14 cellular contexts compared by ENCODE assay signal in the genomic region with DNA sequence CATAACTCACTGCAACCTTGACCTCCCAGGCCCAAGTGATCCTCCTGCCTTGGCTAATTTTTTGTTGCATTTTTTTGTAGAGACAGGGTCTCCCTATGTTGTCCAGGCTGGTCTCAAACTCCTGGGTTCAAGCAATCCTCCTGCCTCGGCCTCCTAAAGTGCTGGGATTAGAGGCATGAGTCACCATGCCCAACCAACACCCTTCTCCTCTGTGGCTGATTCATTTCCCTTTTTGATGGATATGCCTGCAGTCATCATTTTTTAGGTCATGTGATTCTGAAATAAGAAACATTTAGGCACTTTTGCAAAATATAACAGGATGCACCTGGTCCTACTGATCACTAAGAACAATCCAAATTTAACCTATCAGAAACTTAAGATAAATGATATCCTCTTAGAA.
DNase-seq lines count a peak whose midpoint lies in the region; ATAC-seq and TF ChIP-seq lines count a peak whose summit lies in the region.
"Had no signal": no experiment of that assay in that cellular context is flagged by ENCODE, and none has a peak within 500 bp of the region (broad histone marks: within the 10 kb centered on the region; RNA-seq: fewer than 3 reads in every experiment).

No MANE protein-coding gene starts in this region.

- DNase-seq in SIG-M5 treated with dmso at 0.1 percent for 504 hours (lab: John Stamatoyannopoulos, UW; ENCODE audit: unreplicated experiment) (peak; percentile 76), SIG-M5 (lab: John Stamatoyannopoulos, UW) (no peak), NCI-H226 (peak; percentile 39), cardiac fibroblast (ENCODE audit: low read depth in 2 of 2) (peak; percentile 14 to 55), non-pigmented ciliary epithelial cell (ENCODE audit: low read depth) (peak; percentile 6), NCI-H2029 treated with DMSO at 0.1 percent for 48 hours (lab: John Stamatoyannopoulos, UW) (no peak)
- DNase-seq: gastrocnemius medialis; NCI-H2081 treated with DMSO at 0.1 percent for 48 hours; ovary; Peyer's patch; stimulated activated CD4-positive, alpha-beta T cell treated with anti-CD3 and anti-CD28 coated beads, Interleukin-4, amount 100 ng/mL, for 4 hours had no signal

- ATAC-seq in HG03196 (IDR thresholded peaks at IDR 0.05; ENCODE audit: unreplicated experiment), result no peak
- ATAC-seq in HG03159 (IDR thresholded peaks at IDR 0.05; ENCODE audit: unreplicated experiment), result no peak
- ATAC-seq: gastrocnemius medialis, left lobe of liver had no signal

- no peak overlapping the region for H3K4me3 ChIP-seq in cardiac fibroblast (replicated peaks in 1 of 2; ENCODE audit: low read depth in 2 of 2, low read length in 2 of 2)
- H3K4me3 ChIP-seq: gastrocnemius medialis, ovary, Peyer's patch had no signal

- no peak for TF ChIP-seq CTCF in cardiac fibroblast (IDR thresholded peaks at IDR 0.05; ENCODE audit: low read depth, low read length)

Comparison
In these comparisons a context has a peak if more than half of its experiments do, and no peak if none do; other contexts are left out.
1. DNase-seq: peak in SIG-M5 treated with dmso at 0.1 percent for 504 hours (single experiment), NCI-H226 (single experiment), cardiac fibroblast (2 of 2) and non-pigmented ciliary epithelial cell (single experiment); none in SIG-M5 (single experiment) and NCI-H2029 treated with DMSO at 0.1 percent for 48 hours (single experiment).